13 cellular contexts compared by ENCODE assay signal in genomic region chr11:35352107-35352888, GRCh38.
DNase-seq lines count a peak whose midpoint lies in the region; ATAC-seq and TF ChIP-seq lines count a peak whose summit lies in the region.
"Had no signal": no experiment of that assay in that cellular context is flagged by ENCODE, and none has a peak within 500 bp of the region (broad histone marks: within the 10 kb centered on the region; RNA-seq: fewer than 3 reads in every experiment).

No MANE protein-coding gene starts in this region.

- H3K36me3 Mint-ChIP-seq in immature natural killer cell: no peaks in the 10 kb centered on the region

- H3K9ac ChIP-seq in adipocyte (ENCODE audit: low read length): no peak overlapping the region

- H3K9me3 Mint-ChIP-seq in immature natural killer cell: no peaks in the 10 kb centered on the region
- H3K9me3 Mint-ChIP-seq: activated T-cell treated with anti-CD3 and anti-CD28 coated beads, Interleukin-2, amount 50 U/mL, for 4 hours; brain had no signal

- intact Hi-C loops in gastrocnemius medialis (cut with DNase I; ENCODE audit: low total_unique reads): no loop called here

- H3K27me3 Mint-ChIP-seq in immature natural killer cell (ENCODE audit: low read depth in 3 of 3): peaks cover 0 to 4% (median 0%) of the 10 kb centered on the region in 3 donors
- H3K27me3 Mint-ChIP-seq: brain had no signal

- H3K9me3 ChIP-seq in adipocyte (ENCODE audit: control insufficient read depth, low read length) (no peaks in the 10 kb centered on the region), gastrocnemius medialis (no peaks in the 10 kb centered on the region)
- H3K9me3 ChIP-seq: sigmoid colon, SJCRH30 had no signal

- no peak overlapping the region for H3K27ac Mint-ChIP-seq in immature natural killer cell

- H3K4me3 Mint-ChIP-seq in immature natural killer cell: no peak overlapping the region
- H3K4me3 Mint-ChIP-seq: activated T-cell treated with anti-CD3 and anti-CD28 coated beads, Interleukin-2, amount 50 U/mL, for 4 hours; brain had no signal

- DNase-seq in HS-5 (ENCODE audit: low read depth) (peak; percentile 40), adipocyte (ENCODE audit: low read depth) (peak; percentile 79), fibroblast of the aortic adventitia (ENCODE audit: low read depth) (peak; percentile 89), gastrocnemius medialis (peak in 1 of 2 donors; percentile 20), erythroblast (lab: John Stamatoyannopoulos, UW) (no peak), immature natural killer cell (no peak), midbrain (lab: John Stamatoyannopoulos, UW) (no peak)
- DNase-seq: activated T-cell treated with anti-CD3 and anti-CD28 coated beads, Interleukin-2, amount 50 U/mL, for 4 hours; NCI-H1048; NCI-H510A; sigmoid colon; SJCRH30 had no signal

- in situ Hi-C loops in gastrocnemius medialis (cut with MboI; ENCODE audit: low sequenced_read_pairs in 4 of 4): no loop called here

- ATAC-seq in gastrocnemius medialis: peak; percentile 39 to 90
- ATAC-seq: activated T-cell treated with anti-CD3 and anti-CD28 coated beads, Interleukin-2, amount 50 U/mL, for 4 hours had no signal

- peaks cover 7% of the 10 kb centered on the region for H3K4me1 ChIP-seq in adipocyte (ENCODE audit: control insufficient read depth, insufficient read depth, low read length)
- peaks cover 4 to 10% of the 10 kb centered on the region in 2 donors for H3K4me1 ChIP-seq in gastrocnemius medialis
- H3K4me1 ChIP-seq: SJCRH30 had no signal

- H3K36me3 ChIP-seq in adipocyte (ENCODE audit: control insufficient read depth, insufficient read depth, low read length, severe bottlenecking): no peaks in the 10 kb centered on the region
- H3K36me3 ChIP-seq in gastrocnemius medialis: no peaks in the 10 kb centered on the region
- H3K36me3 ChIP-seq: sigmoid colon, SJCRH30 had no signal

- no peaks in the 10 kb centered on the region for H3K27me3 ChIP-seq in adipocyte (replicated peaks; ENCODE audit: control insufficient read depth, insufficient read depth, low read length)
- H3K27me3 ChIP-seq in gastrocnemius medialis: no peaks in the 10 kb centered on the region
- H3K27me3 ChIP-seq: sigmoid colon, SJCRH30 had no signal

- no peak overlapping the region for H3K4me3 ChIP-seq in adipocyte (ENCODE audit: low read length)
- H3K4me3 ChIP-seq in fibroblast of the aortic adventitia (ENCODE audit: low read depth, low read length): no peak overlapping the region
- H3K4me3 ChIP-seq in gastrocnemius medialis: no peak overlapping the region
- H3K4me3 ChIP-seq: sigmoid colon, SJCRH30 had no signal

- TF ChIP-seq CTCF in fibroblast of the aortic adventitia (IDR thresholded peaks at IDR 0.05; ENCODE audit: insufficient read depth, low read length) (no peak), gastrocnemius medialis (IDR thresholded peaks at IDR 0.05 in 4 of 5, conservative IDR thresholded peaks at IDR 0.05 in 1 of 5) (no peak)

- H3K4me1 Mint-ChIP-seq in immature natural killer cell: no peaks in the 10 kb centered on the region

- TF ChIP-seq POLR2A in gastrocnemius medialis (IDR thresholded peaks at IDR 0.05) (no peak), erythroblast (IDR thresholded peaks at IDR 0.05; ENCODE audit: low read length) (no peak)

- H3K27ac ChIP-seq in gastrocnemius medialis: no peak overlapping the region
- H3K27ac ChIP-seq: sigmoid colon, SJCRH30 had no signal

Comparison
In these comparisons a context has a peak if more than half of its experiments do, and no peak if none do; other contexts are left out.
1. DNase-seq: peak in HS-5 (single experiment), adipocyte (single experiment) and fibroblast of the aortic adventitia (single experiment); none in erythroblast (0 of 2), immature natural killer cell (0 of 3) and midbrain (single experiment).